Comparison of ENCODE assay signal across 22 cellular contexts in the genomic region with DNA sequence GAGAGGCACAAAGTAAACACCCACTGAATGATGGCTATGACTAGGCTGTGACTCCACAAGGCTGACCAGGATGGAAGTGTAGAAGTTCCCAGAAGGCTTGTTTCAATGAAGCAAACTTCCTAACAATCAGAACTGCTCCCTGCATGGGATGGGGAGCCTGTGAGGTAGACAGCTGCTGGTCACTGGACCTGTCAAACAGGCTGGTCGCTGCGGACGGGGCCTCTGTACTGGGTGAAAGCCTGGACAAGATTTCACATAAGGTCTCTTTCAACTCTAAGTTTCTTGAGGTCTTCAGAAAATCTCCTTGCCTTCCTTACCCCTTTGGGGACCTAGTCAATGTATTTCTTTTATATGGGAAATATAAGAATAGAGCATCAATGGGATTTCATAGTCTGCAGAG.
"Had no signal": no experiment of that assay in that cellular context is flagged by ENCODE, and none has a peak within 500 bp of the region (broad histone marks: within the 10 kb centered on the region; RNA-seq: fewer than 3 reads in every experiment).

No MANE protein-coding gene starts in this region.

- H3K4me3 Mint-ChIP-seq: dendritic cell treated with granulocyte-macrophage colony-stimulating factor and Interleukin-4, amounts not matched to agents 40 ng/mL and 50 ng/mL, for 4 days; natural killer cell treated with Interleukin-12 subunit alpha and Interleukin-12 subunit beta and Interleukin-15 and Interleukin-18, amount 100 ng/mL, for 72 hours; neural progenitor cell; stimulated activated memory B cell treated with anti-CD40 and anti-IgM and Interleukin-4, amounts not matched to agents 10 μg/mL and 1 μg/mL and 100 μg/mL, for 72 hours; stimulated activated naive CD8-positive, alpha-beta T cell treated with anti-CD3 and anti-CD28 coated beads, Interleukin-15, Interleukin-2, amounts not matched to agents 100 ng/mL and 50 ng/mL, for 24 hours had no signal

- H3K9me3 ChIP-seq: right lobe of liver, tibial artery, upper lobe of right lung had no signal

- H3K27me3 ChIP-seq: neural progenitor cell, ovary, right lobe of liver, spleen, tibial artery had no signal

- H3K36me3 Mint-ChIP-seq: natural killer cell treated with Interleukin-12 subunit alpha and Interleukin-12 subunit beta and Interleukin-15 and Interleukin-18, amount 100 ng/mL, for 72 hours; neural progenitor cell; stimulated activated memory B cell treated with anti-CD40 and anti-IgM and Interleukin-4, amounts not matched to agents 10 μg/mL and 1 μg/mL and 100 μg/mL, for 72 hours had no signal

- ATAC-seq: esophagus mucosa; gastroesophageal sphincter; natural killer cell treated with Interleukin-12 subunit alpha and Interleukin-12 subunit beta and Interleukin-15 and Interleukin-18, amount 100 ng/mL, for 72 hours; right lobe of liver; stimulated activated memory B cell treated with anti-CD40 and anti-IgM and Interleukin-4, amounts not matched to agents 10 μg/mL and 1 μg/mL and 100 μg/mL, for 72 hours; upper lobe of right lung had no signal

- H3K27ac ChIP-seq: gastroesophageal sphincter, left ventricle myocardium inferior, neural progenitor cell, ovary, right lobe of liver, spleen, tibial artery, upper lobe of right lung had no signal

- H3K4me1 ChIP-seq: gastroesophageal sphincter, neural progenitor cell, spleen, tibial artery, upper lobe of right lung had no signal

- H3K27me3 Mint-ChIP-seq: stimulated activated memory B cell treated with anti-CD40 and anti-IgM and Interleukin-4, amounts not matched to agents 10 μg/mL and 1 μg/mL and 100 μg/mL, for 72 hours; stimulated activated naive CD8-positive, alpha-beta T cell treated with anti-CD3 and anti-CD28 coated beads, Interleukin-15, Interleukin-2, amounts not matched to agents 100 ng/mL and 50 ng/mL, for 24 hours had no signal

- DNase-seq: effector CD4-positive, alpha-beta T cell; glutamatergic neuron; left ventricle myocardium inferior; mesenchymal stem cell; midbrain; nucleus accumbens; ovary; right lobe of liver; spleen; stimulated activated CD4-positive, alpha-beta T cell treated with anti-CD3 and anti-CD28 coated beads, Interleukin-15, amount 100 ng/mL, for 24 hours; stimulated activated CD4-positive, alpha-beta T cell treated with anti-CD3 and anti-CD28 coated beads, Interleukin-1b, Interleukin-23, amount 100 ng/mL, for 48 hours; stimulated activated CD4-positive, alpha-beta T cell treated with anti-CD3 and anti-CD28 coated beads, Interleukin-4, amount 100 ng/mL, for 24 hours; tibial artery; upper lobe of right lung had no signal

- H3K36me3 ChIP-seq: gastroesophageal sphincter, left ventricle myocardium inferior, neural progenitor cell, ovary, right lobe of liver, spleen, tibial artery, upper lobe of right lung had no signal

- H3K4me3 ChIP-seq: gastroesophageal sphincter, left ventricle myocardium inferior, lung, neural progenitor cell, ovary, right lobe of liver, spleen, tibial artery, upper lobe of right lung had no signal
